ENCODE assay signal across 1 cellular context in the genomic region with DNA sequence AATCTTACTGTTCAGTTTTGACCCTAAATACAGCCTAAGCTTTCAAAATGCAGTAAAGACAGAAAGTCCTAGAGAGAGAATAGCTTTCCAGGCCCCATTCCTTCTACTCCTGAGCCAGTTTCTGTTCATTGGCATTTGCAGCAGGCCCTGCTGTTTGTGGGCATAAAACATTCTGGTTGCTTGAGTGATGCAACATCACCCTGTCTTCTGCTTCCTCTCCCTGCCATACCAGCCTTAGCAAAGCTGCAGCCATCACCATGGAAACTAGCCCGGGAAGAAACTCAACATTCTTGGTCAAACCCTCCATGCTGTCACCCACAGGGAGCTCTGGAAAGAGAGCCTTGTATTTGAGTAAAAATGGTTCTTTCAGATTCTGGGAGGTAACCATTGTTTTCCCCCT.
TF ChIP-seq lines count a peak whose summit lies in the region.

No MANE protein-coding gene starts in this region.

TF ChIP-seq in WTC11, 78 proteins besides CTCF, POLR2A, EP300 and RAD21 (continued from another document):
- TF ChIP-seq, protein P1, sequence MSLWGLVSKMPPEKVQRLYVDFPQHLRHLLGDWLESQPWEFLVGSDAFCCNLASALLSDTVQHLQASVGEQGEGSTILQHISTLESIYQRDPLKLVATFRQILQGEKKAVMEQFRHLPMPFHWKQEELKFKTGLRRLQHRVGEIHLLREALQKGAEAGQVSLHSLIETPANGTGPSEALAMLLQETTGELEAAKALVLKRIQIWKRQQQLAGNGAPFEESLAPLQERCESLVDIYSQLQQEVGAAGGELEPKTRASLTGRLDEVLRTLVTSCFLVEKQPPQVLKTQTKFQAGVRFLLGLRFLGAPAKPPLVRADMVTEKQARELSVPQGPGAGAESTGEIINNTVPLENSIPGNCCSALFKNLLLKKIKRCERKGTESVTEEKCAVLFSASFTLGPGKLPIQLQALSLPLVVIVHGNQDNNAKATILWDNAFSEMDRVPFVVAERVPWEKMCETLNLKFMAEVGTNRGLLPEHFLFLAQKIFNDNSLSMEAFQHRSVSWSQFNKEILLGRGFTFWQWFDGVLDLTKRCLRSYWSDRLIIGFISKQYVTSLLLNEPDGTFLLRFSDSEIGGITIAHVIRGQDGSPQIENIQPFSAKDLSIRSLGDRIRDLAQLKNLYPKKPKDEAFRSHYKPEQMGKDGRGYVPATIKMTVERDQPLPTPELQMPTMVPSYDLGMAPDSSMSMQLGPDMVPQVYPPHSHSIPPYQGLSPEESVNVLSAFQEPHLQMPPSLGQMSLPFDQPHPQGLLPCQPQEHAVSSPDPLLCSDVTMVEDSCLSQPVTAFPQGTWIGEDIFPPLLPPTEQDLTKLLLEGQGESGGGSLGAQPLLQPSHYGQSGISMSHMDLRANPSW (CRISPR knock-in tag; conservative IDR thresholded peaks at IDR 0.05; ENCODE audit: low read depth) = no peak
- TF ChIP-seq ZSCAN18 (CRISPR knock-in tag; IDR thresholded peaks at IDR 0.05) (no peak), JUN (CRISPR knock-in tag; IDR thresholded peaks at IDR 0.05) (no peak), PRRX2 (CRISPR knock-in tag; IDR thresholded peaks at IDR 0.05) (no peak), ZNF416 (CRISPR knock-in tag; IDR thresholded peaks at IDR 0.05) (no peak), TP53 (CRISPR knock-in tag; IDR thresholded peaks at IDR 0.05) (no peak)
- TF ChIP-seq, protein P2, sequence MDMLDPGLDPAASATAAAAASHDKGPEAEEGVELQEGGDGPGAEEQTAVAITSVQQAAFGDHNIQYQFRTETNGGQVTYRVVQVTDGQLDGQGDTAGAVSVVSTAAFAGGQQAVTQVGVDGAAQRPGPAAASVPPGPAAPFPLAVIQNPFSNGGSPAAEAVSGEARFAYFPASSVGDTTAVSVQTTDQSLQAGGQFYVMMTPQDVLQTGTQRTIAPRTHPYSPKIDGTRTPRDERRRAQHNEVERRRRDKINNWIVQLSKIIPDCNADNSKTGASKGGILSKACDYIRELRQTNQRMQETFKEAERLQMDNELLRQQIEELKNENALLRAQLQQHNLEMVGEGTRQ (CRISPR knock-in tag; IDR thresholded peaks at IDR 0.05) = no peak
- TF ChIP-seq, protein P3, sequence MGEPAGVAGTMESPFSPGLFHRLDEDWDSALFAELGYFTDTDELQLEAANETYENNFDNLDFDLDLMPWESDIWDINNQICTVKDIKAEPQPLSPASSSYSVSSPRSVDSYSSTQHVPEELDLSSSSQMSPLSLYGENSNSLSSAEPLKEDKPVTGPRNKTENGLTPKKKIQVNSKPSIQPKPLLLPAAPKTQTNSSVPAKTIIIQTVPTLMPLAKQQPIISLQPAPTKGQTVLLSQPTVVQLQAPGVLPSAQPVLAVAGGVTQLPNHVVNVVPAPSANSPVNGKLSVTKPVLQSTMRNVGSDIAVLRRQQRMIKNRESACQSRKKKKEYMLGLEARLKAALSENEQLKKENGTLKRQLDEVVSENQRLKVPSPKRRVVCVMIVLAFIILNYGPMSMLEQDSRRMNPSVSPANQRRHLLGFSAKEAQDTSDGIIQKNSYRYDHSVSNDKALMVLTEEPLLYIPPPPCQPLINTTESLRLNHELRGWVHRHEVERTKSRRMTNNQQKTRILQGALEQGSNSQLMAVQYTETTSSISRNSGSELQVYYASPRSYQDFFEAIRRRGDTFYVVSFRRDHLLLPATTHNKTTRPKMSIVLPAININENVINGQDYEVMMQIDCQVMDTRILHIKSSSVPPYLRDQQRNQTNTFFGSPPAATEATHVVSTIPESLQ (CRISPR knock-in tag; IDR thresholded peaks at IDR 0.05) = no peak
